Comparison of ENCODE assay signal across 1 cellular context in the genomic region with DNA sequence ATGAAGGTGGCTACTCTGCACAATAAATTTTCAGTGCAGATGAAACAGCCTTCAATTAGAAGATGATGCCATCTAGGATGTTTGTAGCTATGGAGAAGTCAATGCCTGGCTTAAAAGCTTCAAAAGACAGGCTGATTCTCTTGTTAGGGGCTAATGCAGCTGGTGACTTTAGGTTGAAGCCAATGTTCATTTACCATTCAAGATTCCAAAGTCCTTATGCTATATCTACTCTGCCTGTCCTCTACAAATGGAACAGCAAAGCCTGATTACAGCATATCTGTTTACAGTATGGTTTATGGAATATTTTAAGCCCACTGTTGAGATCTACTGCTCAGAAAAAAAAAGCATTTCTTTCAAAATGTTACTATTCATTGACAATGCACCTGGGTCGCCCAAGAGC.
A peak's percentile ranks its signal among the peaks of the same experiment; 100 is the strongest.
TF ChIP-seq lines count a peak whose summit lies in the region.

No MANE protein-coding gene starts in this region.

TF ChIP-seq in HepG2, 621 proteins besides CTCF, POLR2A, EP300 and RAD21:
- TF ChIP-seq, protein P1, sequence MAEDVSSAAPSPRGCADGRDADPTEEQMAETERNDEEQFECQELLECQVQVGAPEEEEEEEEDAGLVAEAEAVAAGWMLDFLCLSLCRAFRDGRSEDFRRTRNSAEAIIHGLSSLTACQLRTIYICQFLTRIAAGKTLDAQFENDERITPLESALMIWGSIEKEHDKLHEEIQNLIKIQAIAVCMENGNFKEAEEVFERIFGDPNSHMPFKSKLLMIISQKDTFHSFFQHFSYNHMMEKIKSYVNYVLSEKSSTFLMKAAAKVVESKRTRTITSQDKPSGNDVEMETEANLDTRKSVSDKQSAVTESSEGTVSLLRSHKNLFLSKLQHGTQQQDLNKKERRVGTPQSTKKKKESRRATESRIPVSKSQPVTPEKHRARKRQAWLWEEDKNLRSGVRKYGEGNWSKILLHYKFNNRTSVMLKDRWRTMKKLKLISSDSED (CRISPR knock-in tag; IDR thresholded peaks at IDR 0.05), result no peak
- TF ChIP-seq ZFP1 (CRISPR knock-in tag; IDR thresholded peaks at IDR 0.05) (peak; percentile 93), GZF1 (CRISPR knock-in tag; IDR thresholded peaks at IDR 0.05) (no peak), ZNF672 (CRISPR knock-in tag; IDR thresholded peaks at IDR 0.05) (no peak), ZNF558 (CRISPR knock-in tag; IDR thresholded peaks at IDR 0.05; ENCODE audit: borderline replicate concordance) (no peak), MED13 (CRISPR knock-in tag; IDR thresholded peaks at IDR 0.05) (no peak), RELA (CRISPR knock-in tag; IDR thresholded peaks at IDR 0.05) (no peak), ZNF644 (CRISPR knock-in tag; IDR thresholded peaks at IDR 0.05; ENCODE audit: low read depth) (0 out of 2 replicates have a peak, but pooled peaks have one; percentile 42), ZNF251 (CRISPR knock-in tag; IDR thresholded peaks at IDR 0.05) (no peak), HNF4A (CRISPR knock-in tag; IDR thresholded peaks at IDR 0.05) (peak; percentile 38; the same call in 1 of the 2 replicates)
- TF ChIP-seq, protein P2, sequence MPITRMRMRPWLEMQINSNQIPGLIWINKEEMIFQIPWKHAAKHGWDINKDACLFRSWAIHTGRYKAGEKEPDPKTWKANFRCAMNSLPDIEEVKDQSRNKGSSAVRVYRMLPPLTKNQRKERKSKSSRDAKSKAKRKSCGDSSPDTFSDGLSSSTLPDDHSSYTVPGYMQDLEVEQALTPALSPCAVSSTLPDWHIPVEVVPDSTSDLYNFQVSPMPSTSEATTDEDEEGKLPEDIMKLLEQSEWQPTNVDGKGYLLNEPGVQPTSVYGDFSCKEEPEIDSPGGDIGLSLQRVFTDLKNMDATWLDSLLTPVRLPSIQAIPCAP (CRISPR knock-in tag; IDR thresholded peaks at IDR 0.05; ENCODE audit: low read depth), result no peak
- TF ChIP-seq, protein P3, sequence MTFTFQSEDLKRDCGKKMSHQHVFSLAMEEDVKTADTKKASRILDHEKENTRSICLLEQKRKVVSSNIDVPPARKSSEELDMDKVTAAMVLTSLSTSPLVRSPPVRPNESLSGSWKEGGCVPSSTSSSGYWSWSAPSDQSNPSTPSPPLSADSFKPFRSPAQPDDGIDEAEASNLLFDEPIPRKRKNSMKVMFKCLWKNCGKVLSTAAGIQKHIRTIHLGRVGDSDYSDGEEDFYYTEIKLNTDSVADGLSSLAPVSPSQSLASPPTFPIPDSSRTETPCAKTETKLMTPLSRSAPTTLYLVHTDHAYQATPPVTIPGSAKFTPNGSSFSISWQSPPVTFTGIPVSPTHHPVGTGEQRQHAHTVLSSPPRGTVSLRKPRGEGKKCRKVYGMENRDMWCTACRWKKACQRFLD (CRISPR knock-in tag; IDR thresholded peaks at IDR 0.05; ENCODE audit: borderline replicate concordance), result no peak
- TF ChIP-seq, protein P4, sequence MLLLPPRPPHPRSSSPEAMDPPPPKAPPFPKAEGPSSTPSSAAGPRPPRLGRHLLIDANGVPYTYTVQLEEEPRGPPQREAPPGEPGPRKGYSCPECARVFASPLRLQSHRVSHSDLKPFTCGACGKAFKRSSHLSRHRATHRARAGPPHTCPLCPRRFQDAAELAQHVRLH (CRISPR knock-in tag; IDR thresholded peaks at IDR 0.05; ENCODE audit: borderline replicate concordance, low read depth), result no peak
- TF ChIP-seq, protein P5, sequence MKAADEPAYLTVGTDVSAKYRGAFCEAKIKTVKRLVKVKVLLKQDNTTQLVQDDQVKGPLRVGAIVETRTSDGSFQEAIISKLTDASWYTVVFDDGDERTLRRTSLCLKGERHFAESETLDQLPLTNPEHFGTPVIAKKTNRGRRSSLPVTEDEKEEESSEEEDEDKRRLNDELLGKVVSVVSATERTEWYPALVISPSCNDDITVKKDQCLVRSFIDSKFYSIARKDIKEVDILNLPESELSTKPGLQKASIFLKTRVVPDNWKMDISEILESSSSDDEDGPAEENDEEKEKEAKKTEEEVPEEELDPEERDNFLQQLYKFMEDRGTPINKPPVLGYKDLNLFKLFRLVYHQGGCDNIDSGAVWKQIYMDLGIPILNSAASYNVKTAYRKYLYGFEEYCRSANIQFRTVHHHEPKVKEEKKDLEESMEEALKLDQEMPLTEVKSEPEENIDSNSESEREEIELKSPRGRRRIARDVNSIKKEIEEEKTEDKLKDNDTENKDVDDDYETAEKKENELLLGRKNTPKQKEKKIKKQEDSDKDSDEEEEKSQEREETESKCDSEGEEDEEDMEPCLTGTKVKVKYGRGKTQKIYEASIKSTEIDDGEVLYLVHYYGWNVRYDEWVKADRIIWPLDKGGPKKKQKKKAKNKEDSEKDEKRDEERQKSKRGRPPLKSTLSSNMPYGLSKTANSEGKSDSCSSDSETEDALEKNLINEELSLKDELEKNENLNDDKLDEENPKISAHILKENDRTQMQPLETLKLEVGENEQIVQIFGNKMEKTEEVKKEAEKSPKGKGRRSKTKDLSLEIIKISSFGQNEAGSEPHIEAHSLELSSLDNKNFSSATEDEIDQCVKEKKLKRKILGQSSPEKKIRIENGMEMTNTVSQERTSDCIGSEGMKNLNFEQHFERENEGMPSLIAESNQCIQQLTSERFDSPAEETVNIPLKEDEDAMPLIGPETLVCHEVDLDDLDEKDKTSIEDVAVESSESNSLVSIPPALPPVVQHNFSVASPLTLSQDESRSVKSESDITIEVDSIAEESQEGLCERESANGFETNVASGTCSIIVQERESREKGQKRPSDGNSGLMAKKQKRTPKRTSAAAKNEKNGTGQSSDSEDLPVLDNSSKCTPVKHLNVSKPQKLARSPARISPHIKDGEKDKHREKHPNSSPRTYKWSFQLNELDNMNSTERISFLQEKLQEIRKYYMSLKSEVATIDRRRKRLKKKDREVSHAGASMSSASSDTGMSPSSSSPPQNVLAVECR (CRISPR knock-in tag; IDR thresholded peaks at IDR 0.05; ENCODE audit: borderline replicate concordance), result no peak
- TF ChIP-seq, protein P6, sequence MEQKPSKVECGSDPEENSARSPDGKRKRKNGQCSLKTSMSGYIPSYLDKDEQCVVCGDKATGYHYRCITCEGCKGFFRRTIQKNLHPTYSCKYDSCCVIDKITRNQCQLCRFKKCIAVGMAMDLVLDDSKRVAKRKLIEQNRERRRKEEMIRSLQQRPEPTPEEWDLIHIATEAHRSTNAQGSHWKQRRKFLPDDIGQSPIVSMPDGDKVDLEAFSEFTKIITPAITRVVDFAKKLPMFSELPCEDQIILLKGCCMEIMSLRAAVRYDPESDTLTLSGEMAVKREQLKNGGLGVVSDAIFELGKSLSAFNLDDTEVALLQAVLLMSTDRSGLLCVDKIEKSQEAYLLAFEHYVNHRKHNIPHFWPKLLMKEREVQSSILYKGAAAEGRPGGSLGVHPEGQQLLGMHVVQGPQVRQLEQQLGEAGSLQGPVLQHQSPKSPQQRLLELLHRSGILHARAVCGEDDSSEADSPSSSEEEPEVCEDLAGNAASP (CRISPR knock-in tag; IDR thresholded peaks at IDR 0.05; ENCODE audit: borderline replicate concordance), result no peak
